1 cellular context compared by ENCODE assay signal in the genomic region with DNA sequence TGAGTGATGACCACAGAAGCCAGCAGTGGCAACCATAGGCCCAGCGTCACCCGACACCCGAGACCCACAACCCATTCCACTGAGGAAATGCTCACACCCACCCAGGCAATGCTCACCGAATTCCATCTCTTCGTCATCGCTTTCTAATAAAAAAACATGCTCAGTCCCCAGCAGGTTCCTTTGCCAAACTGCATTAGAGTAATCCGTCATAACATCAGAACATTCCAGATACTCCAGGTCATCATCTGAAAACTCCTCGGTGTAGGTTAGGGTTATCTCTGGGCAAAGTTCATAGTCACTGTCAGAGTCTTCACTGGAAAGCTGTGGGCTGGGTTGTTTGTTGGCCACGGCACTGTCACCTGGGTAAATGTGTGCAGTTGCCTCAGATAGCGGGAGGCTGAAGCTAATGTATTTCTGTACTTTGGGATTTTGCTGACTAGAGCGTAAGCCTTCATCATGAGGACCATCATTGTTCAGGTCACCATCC.
A peak's percentile ranks its signal among the peaks of the same experiment; 100 is the strongest.
TF ChIP-seq lines count a peak whose summit lies in the region.

No MANE protein-coding gene starts in this region.

TF ChIP-seq in HepG2, 621 proteins besides CTCF, POLR2A, EP300 and RAD21 (continued from another document):
- TF ChIP-seq NFE2L1 (CRISPR knock-in tag; IDR thresholded peaks at IDR 0.05; ENCODE audit: borderline replicate concordance) (no peak), TP53 (CRISPR knock-in tag; conservative IDR thresholded peaks at IDR 0.05) (no peak), SKI (IDR thresholded peaks at IDR 0.05; ENCODE audit: partially characterized antibody) (peak; percentile 88), ZNF225 (CRISPR knock-in tag; IDR thresholded peaks at IDR 0.05) (no peak), ZNF282 (IDR thresholded peaks at IDR 0.05; ENCODE audit: partially characterized antibody) (no peak), HDAC2 (CRISPR knock-in tag; IDR thresholded peaks at IDR 0.05) (peak; percentile 52; the same call in 1 of the 2 replicates), ZNF678 (CRISPR knock-in tag; IDR thresholded peaks at IDR 0.05) (no peak), ZBTB20 (CRISPR knock-in tag; IDR thresholded peaks at IDR 0.05; ENCODE audit: borderline replicate concordance, low read depth) (no peak), ZBTB38 (CRISPR knock-in tag; IDR thresholded peaks at IDR 0.05) (no peak), BHLHE40 (IDR thresholded peaks at IDR 0.05; ENCODE audit: low read length) (0 out of 2 replicates have a peak, but pooled peaks have one; percentile 46), ZNF672 (CRISPR knock-in tag; IDR thresholded peaks at IDR 0.05) (no peak), ZNF17 (CRISPR knock-in tag; IDR thresholded peaks at IDR 0.05) (no peak), SPEN (CRISPR knock-in tag; IDR thresholded peaks at IDR 0.05; ENCODE audit: low read depth) (no peak), RXRB (CRISPR knock-in tag; IDR thresholded peaks at IDR 0.05; ENCODE audit: borderline replicate concordance) (peak; percentile 72), NONO (IDR thresholded peaks at IDR 0.05) (no peak), NONO (CRISPR knock-in tag; conservative IDR thresholded peaks at IDR 0.05) (no peak), ZNF615 (CRISPR knock-in tag; IDR thresholded peaks at IDR 0.05; ENCODE audit: borderline replicate concordance) (no peak), PPARG (CRISPR knock-in tag; conservative IDR thresholded peaks at IDR 0.05) (0 out of 2 replicates have a peak, but pooled peaks have one; percentile 7), CBX5 (CRISPR knock-in tag; IDR thresholded peaks at IDR 0.05; ENCODE audit: borderline replicate concordance) (no peak), SOX13 (IDR thresholded peaks at IDR 0.05) (no peak), SOX13 (CRISPR knock-in tag; conservative IDR thresholded peaks at IDR 0.05 in 1 of 2, IDR thresholded peaks at IDR 0.05 in 1 of 2) (peak in 1 of 2 experiments; percentile 46; a peak in 1 of 4 replicates), ZNF549 (CRISPR knock-in tag; IDR thresholded peaks at IDR 0.05) (no peak)
- TF ChIP-seq, protein P1, sequence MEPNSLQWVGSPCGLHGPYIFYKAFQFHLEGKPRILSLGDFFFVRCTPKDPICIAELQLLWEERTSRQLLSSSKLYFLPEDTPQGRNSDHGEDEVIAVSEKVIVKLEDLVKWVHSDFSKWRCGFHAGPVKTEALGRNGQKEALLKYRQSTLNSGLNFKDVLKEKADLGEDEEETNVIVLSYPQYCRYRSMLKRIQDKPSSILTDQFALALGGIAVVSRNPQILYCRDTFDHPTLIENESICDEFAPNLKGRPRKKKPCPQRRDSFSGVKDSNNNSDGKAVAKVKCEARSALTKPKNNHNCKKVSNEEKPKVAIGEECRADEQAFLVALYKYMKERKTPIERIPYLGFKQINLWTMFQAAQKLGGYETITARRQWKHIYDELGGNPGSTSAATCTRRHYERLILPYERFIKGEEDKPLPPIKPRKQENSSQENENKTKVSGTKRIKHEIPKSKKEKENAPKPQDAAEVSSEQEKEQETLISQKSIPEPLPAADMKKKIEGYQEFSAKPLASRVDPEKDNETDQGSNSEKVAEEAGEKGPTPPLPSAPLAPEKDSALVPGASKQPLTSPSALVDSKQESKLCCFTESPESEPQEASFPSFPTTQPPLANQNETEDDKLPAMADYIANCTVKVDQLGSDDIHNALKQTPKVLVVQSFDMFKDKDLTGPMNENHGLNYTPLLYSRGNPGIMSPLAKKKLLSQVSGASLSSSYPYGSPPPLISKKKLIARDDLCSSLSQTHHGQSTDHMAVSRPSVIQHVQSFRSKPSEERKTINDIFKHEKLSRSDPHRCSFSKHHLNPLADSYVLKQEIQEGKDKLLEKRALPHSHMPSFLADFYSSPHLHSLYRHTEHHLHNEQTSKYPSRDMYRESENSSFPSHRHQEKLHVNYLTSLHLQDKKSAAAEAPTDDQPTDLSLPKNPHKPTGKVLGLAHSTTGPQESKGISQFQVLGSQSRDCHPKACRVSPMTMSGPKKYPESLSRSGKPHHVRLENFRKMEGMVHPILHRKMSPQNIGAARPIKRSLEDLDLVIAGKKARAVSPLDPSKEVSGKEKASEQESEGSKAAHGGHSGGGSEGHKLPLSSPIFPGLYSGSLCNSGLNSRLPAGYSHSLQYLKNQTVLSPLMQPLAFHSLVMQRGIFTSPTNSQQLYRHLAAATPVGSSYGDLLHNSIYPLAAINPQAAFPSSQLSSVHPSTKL (CRISPR knock-in tag; IDR thresholded peaks at IDR 0.05) = peak; percentile 82
- TF ChIP-seq, protein P2, sequence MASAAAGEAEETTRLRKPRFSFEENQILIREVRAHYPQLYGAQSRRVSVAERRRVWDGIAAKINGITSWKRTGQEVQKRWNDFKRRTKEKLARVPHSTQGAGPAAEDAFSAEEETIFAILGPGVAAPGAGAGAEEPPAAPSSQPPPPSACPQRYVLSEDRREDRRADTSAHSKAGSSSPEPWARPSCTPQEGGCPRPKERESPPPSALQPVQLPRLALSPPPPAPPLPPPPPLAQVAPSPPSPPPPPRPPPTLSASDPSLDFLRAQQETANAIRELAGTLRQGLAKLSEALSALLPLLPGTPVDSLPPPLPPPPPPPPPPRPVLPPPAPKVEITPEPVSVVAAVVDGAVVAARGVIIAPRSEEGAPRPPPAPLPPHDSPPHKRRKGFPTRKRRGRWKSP (CRISPR knock-in tag; IDR thresholded peaks at IDR 0.05) = no peak
- TF ChIP-seq, protein P3, sequence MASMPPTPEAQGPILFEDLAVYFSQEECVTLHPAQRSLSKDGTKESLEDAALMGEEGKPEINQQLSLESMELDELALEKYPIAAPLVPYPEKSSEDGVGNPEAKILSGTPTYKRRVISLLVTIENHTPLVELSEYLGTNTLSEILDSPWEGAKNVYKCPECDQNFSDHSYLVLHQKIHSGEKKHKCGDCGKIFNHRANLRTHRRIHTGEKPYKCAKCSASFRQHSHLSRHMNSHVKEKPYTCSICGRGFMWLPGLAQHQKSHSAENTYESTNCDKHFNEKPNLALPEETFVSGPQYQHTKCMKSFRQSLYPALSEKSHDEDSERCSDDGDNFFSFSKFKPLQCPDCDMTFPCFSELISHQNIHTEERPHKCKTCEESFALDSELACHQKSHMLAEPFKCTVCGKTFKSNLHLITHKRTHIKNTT (CRISPR knock-in tag; IDR thresholded peaks at IDR 0.05) = no peak
- TF ChIP-seq, protein P4, sequence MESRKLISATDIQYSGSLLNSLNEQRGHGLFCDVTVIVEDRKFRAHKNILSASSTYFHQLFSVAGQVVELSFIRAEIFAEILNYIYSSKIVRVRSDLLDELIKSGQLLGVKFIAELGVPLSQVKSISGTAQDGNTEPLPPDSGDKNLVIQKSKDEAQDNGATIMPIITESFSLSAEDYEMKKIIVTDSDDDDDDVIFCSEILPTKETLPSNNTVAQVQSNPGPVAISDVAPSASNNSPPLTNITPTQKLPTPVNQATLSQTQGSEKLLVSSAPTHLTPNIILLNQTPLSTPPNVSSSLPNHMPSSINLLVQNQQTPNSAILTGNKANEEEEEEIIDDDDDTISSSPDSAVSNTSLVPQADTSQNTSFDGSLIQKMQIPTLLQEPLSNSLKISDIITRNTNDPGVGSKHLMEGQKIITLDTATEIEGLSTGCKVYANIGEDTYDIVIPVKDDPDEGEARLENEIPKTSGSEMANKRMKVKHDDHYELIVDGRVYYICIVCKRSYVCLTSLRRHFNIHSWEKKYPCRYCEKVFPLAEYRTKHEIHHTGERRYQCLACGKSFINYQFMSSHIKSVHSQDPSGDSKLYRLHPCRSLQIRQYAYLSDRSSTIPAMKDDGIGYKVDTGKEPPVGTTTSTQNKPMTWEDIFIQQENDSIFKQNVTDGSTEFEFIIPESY (CRISPR knock-in tag; IDR thresholded peaks at IDR 0.05) = no peak
- TF ChIP-seq, protein P5, sequence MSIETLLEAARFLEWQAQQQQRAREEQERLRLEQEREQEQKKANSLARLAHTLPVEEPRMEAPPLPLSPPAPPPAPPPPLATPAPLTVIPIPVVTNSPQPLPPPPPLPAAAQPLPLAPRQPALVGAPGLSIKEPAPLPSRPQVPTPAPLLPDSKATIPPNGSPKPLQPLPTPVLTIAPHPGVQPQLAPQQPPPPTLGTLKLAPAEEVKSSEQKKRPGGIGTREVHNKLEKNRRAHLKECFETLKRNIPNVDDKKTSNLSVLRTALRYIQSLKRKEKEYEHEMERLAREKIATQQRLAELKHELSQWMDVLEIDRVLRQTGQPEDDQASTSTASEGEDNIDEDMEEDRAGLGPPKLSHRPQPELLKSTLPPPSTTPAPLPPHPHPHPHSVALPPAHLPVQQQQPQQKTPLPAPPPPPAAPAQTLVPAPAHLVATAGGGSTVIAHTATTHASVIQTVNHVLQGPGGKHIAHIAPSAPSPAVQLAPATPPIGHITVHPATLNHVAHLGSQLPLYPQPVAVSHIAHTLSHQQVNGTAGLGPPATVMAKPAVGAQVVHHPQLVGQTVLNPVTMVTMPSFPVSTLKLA (IDR thresholded peaks at IDR 0.05) = no peak
- TF ChIP-seq, protein P6, sequence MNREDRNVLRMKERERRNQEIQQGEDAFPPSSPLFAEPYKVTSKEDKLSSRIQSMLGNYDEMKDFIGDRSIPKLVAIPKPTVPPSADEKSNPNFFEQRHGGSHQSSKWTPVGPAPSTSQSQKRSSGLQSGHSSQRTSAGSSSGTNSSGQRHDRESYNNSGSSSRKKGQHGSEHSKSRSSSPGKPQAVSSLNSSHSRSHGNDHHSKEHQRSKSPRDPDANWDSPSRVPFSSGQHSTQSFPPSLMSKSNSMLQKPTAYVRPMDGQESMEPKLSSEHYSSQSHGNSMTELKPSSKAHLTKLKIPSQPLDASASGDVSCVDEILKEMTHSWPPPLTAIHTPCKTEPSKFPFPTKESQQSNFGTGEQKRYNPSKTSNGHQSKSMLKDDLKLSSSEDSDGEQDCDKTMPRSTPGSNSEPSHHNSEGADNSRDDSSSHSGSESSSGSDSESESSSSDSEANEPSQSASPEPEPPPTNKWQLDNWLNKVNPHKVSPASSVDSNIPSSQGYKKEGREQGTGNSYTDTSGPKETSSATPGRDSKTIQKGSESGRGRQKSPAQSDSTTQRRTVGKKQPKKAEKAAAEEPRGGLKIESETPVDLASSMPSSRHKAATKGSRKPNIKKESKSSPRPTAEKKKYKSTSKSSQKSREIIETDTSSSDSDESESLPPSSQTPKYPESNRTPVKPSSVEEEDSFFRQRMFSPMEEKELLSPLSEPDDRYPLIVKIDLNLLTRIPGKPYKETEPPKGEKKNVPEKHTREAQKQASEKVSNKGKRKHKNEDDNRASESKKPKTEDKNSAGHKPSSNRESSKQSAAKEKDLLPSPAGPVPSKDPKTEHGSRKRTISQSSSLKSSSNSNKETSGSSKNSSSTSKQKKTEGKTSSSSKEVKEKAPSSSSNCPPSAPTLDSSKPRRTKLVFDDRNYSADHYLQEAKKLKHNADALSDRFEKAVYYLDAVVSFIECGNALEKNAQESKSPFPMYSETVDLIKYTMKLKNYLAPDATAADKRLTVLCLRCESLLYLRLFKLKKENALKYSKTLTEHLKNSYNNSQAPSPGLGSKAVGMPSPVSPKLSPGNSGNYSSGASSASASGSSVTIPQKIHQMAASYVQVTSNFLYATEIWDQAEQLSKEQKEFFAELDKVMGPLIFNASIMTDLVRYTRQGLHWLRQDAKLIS (CRISPR knock-in tag; IDR thresholded peaks at IDR 0.05) = no peak
